8 cellular contexts compared by ENCODE assay signal in the genomic region with DNA sequence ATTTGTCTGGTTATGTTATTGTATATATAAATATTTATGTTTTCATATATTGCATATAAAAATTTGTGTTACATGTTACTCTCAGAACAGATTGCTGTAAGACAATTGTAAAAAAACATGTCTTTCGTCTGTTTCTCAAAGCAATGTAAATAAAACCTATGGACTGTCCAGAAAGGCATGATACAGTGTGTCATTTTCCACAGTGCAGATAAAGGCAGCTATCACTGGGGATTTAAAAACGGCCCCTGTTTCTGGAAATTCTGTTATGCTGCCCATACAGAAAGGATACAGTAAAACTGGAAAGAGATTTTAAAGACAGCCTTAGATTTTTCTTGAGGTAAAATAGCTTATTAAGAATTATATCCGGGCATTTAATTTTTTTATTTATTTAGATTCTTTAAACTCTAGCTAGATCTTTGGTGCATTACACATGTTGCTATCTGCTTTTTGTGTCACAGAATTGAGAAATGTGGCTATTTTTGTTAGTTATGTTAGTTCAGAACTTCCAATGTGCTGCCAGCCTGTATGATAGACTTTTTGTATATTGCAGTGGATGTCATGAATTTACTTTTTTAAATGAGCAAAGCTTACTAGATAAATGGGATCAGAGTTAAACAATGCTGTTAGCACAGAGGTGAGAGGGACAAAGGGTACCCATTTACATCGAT. TPM values are rescaled to one million over a fixed set of nuclear protein-coding genes. Genes with fewer than 3 reads are reported as not detected.
DNase-seq lines count a peak whose midpoint lies in the region; ATAC-seq and FAIRE-seq lines count a peak whose summit lies in the region.

No MANE protein-coding gene starts in this region.

- H3K36me3 ChIP-seq in muscle layer of duodenum (ENCODE audit: control insufficient read depth in 1 of 2, insufficient read depth in 2 of 2, low read length in 2 of 2) = peaks cover 0 to 5% of the 10 kb centered on the region in 2 donors

- no peaks in the 10 kb centered on the region for H3K27me3 Mint-ChIP-seq in activated CD4-positive, alpha-beta T cell treated with anti-CD3 and anti-CD28 coated beads for 36 hours
- no peaks in the 10 kb centered on the region for H3K27me3 Mint-ChIP-seq in dendritic cell treated with granulocyte-macrophage colony-stimulating factor and Interleukin-4, amounts not matched to agents 40 ng/mL and 50 ng/mL, for 4 days

- H3K9me3 Mint-ChIP-seq in activated CD4-positive, alpha-beta T cell treated with anti-CD3 and anti-CD28 coated beads for 36 hours (ENCODE audit: low read depth) = no peaks in the 10 kb centered on the region
- no peaks in the 10 kb centered on the region for H3K9me3 Mint-ChIP-seq in dendritic cell treated with granulocyte-macrophage colony-stimulating factor and Interleukin-4, amounts not matched to agents 40 ng/mL and 50 ng/mL, for 4 days

- CTCF ChIA-PET in activated CD4-positive, alpha-beta T cell treated with anti-CD3 and anti-CD28 coated beads for 36 hours (lab: Charles Lee) = interaction anchor here (0.9 to 1.8 kb wide), 6 partner anchors 9 to 67 kb away, joined by 3 to 6 read pairs (median 4); no protein-coding TSS in a partner anchor

- H3K9me3 ChIP-seq in muscle layer of duodenum (ENCODE audit: control insufficient read depth in 1 of 2, low read length in 2 of 2) = no peaks in the 10 kb centered on the region

- peak overlapping the region; percentile 96 for H3K4me3 Mint-ChIP-seq in activated CD4-positive, alpha-beta T cell treated with anti-CD3 and anti-CD28 coated beads for 36 hours
- peak overlapping the region; percentile 71 for H3K4me3 Mint-ChIP-seq in dendritic cell treated with granulocyte-macrophage colony-stimulating factor and Interleukin-4, amounts not matched to agents 40 ng/mL and 50 ng/mL, for 4 days

- peak; percentile 62 for FAIRE-seq in RCC 7860 (lab: Jason Lieb, UNC)

- H3K4me3 ChIP-seq in muscle layer of duodenum (ENCODE audit: low read depth in 1 of 2, low read length in 2 of 2) = peak overlapping the region; percentile 86 to 96

- ATAC-seq in activated CD4-positive, alpha-beta T cell treated with anti-CD3 and anti-CD28 coated beads for 36 hours = no peak
- ATAC-seq in HG02763 (IDR thresholded peaks at IDR 0.05; ENCODE audit: unreplicated experiment) (no peak), esophagus mucosa (no peak)

- no peaks in the 10 kb centered on the region for H3K27me3 ChIP-seq in muscle layer of duodenum (ENCODE audit: low read depth, low read length)

- H3K36me3 Mint-ChIP-seq in activated CD4-positive, alpha-beta T cell treated with anti-CD3 and anti-CD28 coated beads for 36 hours (ENCODE audit: low read depth) = peaks cover 6% of the 10 kb centered on the region
- H3K36me3 Mint-ChIP-seq in dendritic cell treated with granulocyte-macrophage colony-stimulating factor and Interleukin-4, amounts not matched to agents 40 ng/mL and 50 ng/mL, for 4 days (ENCODE audit: low read depth) = peaks cover 32% of the 10 kb centered on the region

- H3K4me1 ChIP-seq in muscle layer of duodenum (ENCODE audit: control insufficient read depth in 1 of 2, insufficient read depth in 2 of 2, low read length in 2 of 2) = peaks cover 0 to 7% of the 10 kb centered on the region in 2 donors

- peaks cover 23% of the 10 kb centered on the region for H3K4me1 Mint-ChIP-seq in activated CD4-positive, alpha-beta T cell treated with anti-CD3 and anti-CD28 coated beads for 36 hours
- H3K4me1 Mint-ChIP-seq in dendritic cell treated with granulocyte-macrophage colony-stimulating factor and Interleukin-4, amounts not matched to agents 40 ng/mL and 50 ng/mL, for 4 days (ENCODE audit: low read depth) = peaks cover 16% of the 10 kb centered on the region

- POLR2A ChIA-PET in activated CD4-positive, alpha-beta T cell treated with anti-CD3 and anti-CD28 coated beads for 36 hours (lab: Charles Lee) = interaction anchor here (0.6 to 1.3 kb wide), 3 partner anchors 13 to 103 kb away, joined by 3 to 7 read pairs (median 4); partner anchors contain the start of genes EEF1B2 and NDUFS1

- DNase-seq in activated CD4-positive, alpha-beta T cell treated with anti-CD3 and anti-CD28 coated beads for 36 hours = no peak
- DNase-seq in activated CD4-positive, alpha-beta T cell treated with anti-CD3 and anti-CD28 coated beads for 1 hour = no peak
- no peak for DNase-seq in RCC 7860 (ENCODE audit: low spot score)
- no peak for DNase-seq in stimulated activated naive CD4-positive, alpha-beta T cell treated with Interleukin-2 at 50 U/mL for 16 hours (lab: John Stamatoyannopoulos, UW)

- peak overlapping the region; percentile 99 for H3K27ac Mint-ChIP-seq in activated CD4-positive, alpha-beta T cell treated with anti-CD3 and anti-CD28 coated beads for 36 hours
- peak overlapping the region; percentile 99 for H3K27ac Mint-ChIP-seq in dendritic cell treated with granulocyte-macrophage colony-stimulating factor and Interleukin-4, amounts not matched to agents 40 ng/mL and 50 ng/mL, for 4 days

- H3K27ac ChIP-seq in muscle layer of duodenum (ENCODE audit: low read length) = peak overlapping the region; percentile 98

- intact Hi-C loops in activated CD4-positive, alpha-beta T cell treated with anti-CD3 and anti-CD28 coated beads for 36 hours (cut with DNase I, micrococcal nuclease) = loop anchor here (1.0 to 10.0 kb wide), 5 partner anchors 55 to 1538 kb away; partner anchors contain the start of genes EEF1B2 (in 1 of the 2), METTL21A (in 1 of the 2) and NDUFS1 (in 1 of the 2)
- intact Hi-C loops in dendritic cell treated with granulocyte-macrophage colony-stimulating factor and Interleukin-4, amounts not matched to agents 40 ng/mL and 50 ng/mL, for 4 days (cut with micrococcal nuclease) = no loop called here

RNA-seq across cellular contexts. Expression of gene INO80D, which starts 0.8 kb away (rescaled TPM):
- total RNA-seq in activated CD4-positive, alpha-beta T cell treated with anti-CD3 and anti-CD28 coated beads for 36 hours = 10 to 100 TPM; 17.6 to 18.9 TPM
- total RNA-seq in esophagus mucosa = 18.8 TPM
